Comparison of ENCODE assay signal across 1 cellular context in the genomic region with DNA sequence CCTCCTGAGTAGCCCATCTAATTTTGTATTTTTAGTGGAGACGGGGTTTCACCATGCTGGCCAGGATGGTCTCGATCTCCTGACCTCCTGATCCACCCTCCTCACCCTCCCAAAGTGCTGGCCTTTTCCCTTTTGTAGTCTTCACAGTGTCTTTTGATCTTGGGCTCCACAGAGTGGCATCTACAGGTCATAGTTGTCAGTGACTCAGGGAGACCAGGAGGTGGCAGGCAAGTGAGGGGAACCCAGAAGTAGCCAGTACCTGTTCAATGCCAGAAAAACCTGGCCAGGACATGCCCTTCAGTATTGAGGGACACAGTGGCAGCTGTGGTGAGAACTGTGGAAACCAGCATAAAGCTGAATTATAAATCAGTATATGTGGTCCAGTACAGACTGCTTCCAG.
TF ChIP-seq lines count a peak whose summit lies in the region.

No MANE protein-coding gene starts in this region.

TF ChIP-seq in GM12878, 131 proteins besides CTCF, POLR2A, EP300 and RAD21:
- TF ChIP-seq YBX1 (IDR thresholded peaks at IDR 0.05) (no peak), SREBF2 (IDR thresholded peaks at IDR 0.05; ENCODE audit: low read length) (no peak), IKZF1 (conservative IDR thresholded peaks at IDR 0.05) (no peak), RCOR1 (conservative IDR thresholded peaks at IDR 0.05; ENCODE audit: low read depth, low read length) (no peak), MTA3 (IDR thresholded peaks at IDR 0.05; ENCODE audit: borderline replicate concordance, low read length) (no peak), LARP7 (IDR thresholded peaks at IDR 0.05) (no peak), POLR2AphosphoS2 (IDR thresholded peaks at IDR 0.05; ENCODE audit: low read depth, low read length) (no peak), PKNOX1 (IDR thresholded peaks at IDR 0.05) (no peak), MTA2 (IDR thresholded peaks at IDR 0.05; ENCODE audit: low read depth) (no peak), ZNF622 (IDR thresholded peaks at IDR 0.05) (no peak), IRF4 (IDR thresholded peaks at IDR 0.05; ENCODE audit: low read depth, low read length) (no peak)
- TF ChIP-seq, protein P1, sequence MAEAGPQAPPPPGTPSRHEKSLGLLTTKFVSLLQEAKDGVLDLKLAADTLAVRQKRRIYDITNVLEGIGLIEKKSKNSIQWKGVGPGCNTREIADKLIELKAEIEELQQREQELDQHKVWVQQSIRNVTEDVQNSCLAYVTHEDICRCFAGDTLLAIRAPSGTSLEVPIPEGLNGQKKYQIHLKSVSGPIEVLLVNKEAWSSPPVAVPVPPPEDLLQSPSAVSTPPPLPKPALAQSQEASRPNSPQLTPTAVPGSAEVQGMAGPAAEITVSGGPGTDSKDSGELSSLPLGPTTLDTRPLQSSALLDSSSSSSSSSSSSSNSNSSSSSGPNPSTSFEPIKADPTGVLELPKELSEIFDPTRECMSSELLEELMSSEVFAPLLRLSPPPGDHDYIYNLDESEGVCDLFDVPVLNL (IDR thresholded peaks at IDR 0.05; ENCODE audit: low read depth, low read length), result no peak
- TF ChIP-seq, protein P2, sequence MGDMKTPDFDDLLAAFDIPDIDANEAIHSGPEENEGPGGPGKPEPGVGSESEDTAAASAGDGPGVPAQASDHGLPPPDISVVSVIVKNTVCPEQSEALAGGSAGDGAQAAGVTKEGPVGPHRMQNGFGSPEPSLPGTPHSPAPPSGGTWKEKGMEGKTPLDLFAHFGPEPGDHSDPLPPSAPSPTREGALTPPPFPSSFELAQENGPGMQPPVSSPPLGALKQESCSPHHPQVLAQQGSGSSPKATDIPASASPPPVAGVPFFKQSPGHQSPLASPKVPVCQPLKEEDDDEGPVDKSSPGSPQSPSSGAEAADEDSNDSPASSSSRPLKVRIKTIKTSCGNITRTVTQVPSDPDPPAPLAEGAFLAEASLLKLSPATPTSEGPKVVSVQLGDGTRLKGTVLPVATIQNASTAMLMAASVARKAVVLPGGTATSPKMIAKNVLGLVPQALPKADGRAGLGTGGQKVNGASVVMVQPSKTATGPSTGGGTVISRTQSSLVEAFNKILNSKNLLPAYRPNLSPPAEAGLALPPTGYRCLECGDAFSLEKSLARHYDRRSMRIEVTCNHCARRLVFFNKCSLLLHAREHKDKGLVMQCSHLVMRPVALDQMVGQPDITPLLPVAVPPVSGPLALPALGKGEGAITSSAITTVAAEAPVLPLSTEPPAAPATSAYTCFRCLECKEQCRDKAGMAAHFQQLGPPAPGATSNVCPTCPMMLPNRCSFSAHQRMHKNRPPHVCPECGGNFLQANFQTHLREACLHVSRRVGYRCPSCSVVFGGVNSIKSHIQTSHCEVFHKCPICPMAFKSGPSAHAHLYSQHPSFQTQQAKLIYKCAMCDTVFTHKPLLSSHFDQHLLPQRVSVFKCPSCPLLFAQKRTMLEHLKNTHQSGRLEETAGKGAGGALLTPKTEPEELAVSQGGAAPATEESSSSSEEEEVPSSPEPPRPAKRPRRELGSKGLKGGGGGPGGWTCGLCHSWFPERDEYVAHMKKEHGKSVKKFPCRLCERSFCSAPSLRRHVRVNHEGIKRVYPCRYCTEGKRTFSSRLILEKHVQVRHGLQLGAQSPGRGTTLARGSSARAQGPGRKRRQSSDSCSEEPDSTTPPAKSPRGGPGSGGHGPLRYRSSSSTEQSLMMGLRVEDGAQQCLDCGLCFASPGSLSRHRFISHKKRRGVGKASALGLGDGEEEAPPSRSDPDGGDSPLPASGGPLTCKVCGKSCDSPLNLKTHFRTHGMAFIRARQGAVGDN (IDR thresholded peaks at IDR 0.05), result no peak
- TF ChIP-seq, protein P3, sequence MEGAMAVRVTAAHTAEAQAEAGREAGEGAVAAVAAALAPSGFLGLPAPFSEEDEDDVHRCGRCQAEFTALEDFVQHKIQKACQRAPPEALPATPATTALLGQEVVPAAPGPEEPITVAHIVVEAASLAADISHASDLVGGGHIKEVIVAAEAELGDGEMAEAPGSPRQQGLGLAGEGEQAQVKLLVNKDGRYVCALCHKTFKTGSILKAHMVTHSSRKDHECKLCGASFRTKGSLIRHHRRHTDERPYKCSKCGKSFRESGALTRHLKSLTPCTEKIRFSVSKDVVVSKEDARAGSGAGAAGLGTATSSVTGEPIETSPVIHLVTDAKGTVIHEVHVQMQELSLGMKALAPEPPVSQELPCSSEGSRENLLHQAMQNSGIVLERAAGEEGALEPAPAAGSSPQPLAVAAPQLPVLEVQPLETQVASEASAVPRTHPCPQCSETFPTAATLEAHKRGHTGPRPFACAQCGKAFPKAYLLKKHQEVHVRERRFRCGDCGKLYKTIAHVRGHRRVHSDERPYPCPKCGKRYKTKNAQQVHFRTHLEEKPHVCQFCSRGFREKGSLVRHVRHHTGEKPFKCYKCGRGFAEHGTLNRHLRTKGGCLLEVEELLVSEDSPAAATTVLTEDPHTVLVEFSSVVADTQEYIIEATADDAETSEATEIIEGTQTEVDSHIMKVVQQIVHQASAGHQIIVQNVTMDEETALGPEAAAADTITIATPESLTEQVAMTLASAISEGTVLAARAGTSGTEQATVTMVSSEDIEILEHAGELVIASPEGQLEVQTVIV (IDR thresholded peaks at IDR 0.05; ENCODE audit: borderline replicate concordance, partially characterized antibody), result no peak
